ENCODE assay signal across 1 cellular context in genomic region chr2:224579411-224579810, GRCh38.
TF ChIP-seq lines count a peak whose summit lies in the region.

No MANE protein-coding gene starts in this region.

TF ChIP-seq in IMR-90, 13 proteins besides CTCF, POLR2A, EP300 and RAD21 (continued from another document):
- TF ChIP-seq MAFK (IDR thresholded peaks at IDR 0.05; ENCODE audit: low read depth, low read length) = no peak
- no peak for TF ChIP-seq ELK1 (IDR thresholded peaks at IDR 0.05; ENCODE audit: borderline replicate concordance, low read depth, low read length)
- TF ChIP-seq SMC3 (IDR thresholded peaks at IDR 0.05; ENCODE audit: low read depth, low read length) = no peak
- TF ChIP-seq CEBPB (IDR thresholded peaks at IDR 0.05; ENCODE audit: low read depth, low read length) = no peak
- no peak for TF ChIP-seq CHD1 (IDR thresholded peaks at IDR 0.05; ENCODE audit: low read depth, low read length)
- no peak for TF ChIP-seq NFE2L2 (IDR thresholded peaks at IDR 0.05; ENCODE audit: low read depth, low read length)
- TF ChIP-seq MXI1 (IDR thresholded peaks at IDR 0.05; ENCODE audit: borderline replicate concordance, low read depth, low read length) = no peak
- TF ChIP-seq RFX5 (IDR thresholded peaks at IDR 0.05; ENCODE audit: low read depth, low read length) = no peak
- TF ChIP-seq FOS (IDR thresholded peaks at IDR 0.05; ENCODE audit: low read depth, low read length) = no peak
